ENCODE assay signal across 13 cellular contexts in genomic region chr2:45980161-45980852, GRCh38.
DNase-seq lines count a peak whose midpoint lies in the region; ATAC-seq, FAIRE-seq and TF ChIP-seq lines count a peak whose summit lies in the region.
"Had no signal": no experiment of that assay in that cellular context is flagged by ENCODE, and none has a peak within 500 bp of the region (broad histone marks: within the 10 kb centered on the region; RNA-seq: fewer than 3 reads in every experiment).

No MANE protein-coding gene starts in this region.

- 68% methylated on average over 10 of the region's 10 CpGs for WGBS in mammary epithelial cell (ENCODE audit: low coverage, missing lambda C conversion rate)

- H3K4me2 ChIP-seq in mammary epithelial cell (ENCODE audit: insufficient read depth, low read depth, low read length) (no peak overlapping the region), PC-3 (ENCODE audit: low read length) (no peak overlapping the region)
- H3K4me2 ChIP-seq: PC-9 had no signal

- H3K9me3 ChIP-seq in mammary epithelial cell (replicated peaks; ENCODE audit: insufficient read depth, low read length): no peaks in the 10 kb centered on the region
- no peaks in the 10 kb centered on the region for H3K9me3 ChIP-seq in PC-3 (ENCODE audit: low read length)

- H3K27ac Mint-ChIP-seq in MCF 10A (ENCODE audit: low read depth, unreplicated experiment): no peak overlapping the region

- DNase-seq in mammary epithelial cell (peak; percentile 24), MCF 10A (ENCODE audit: unreplicated experiment) (no peak), NCI-H187 treated with DMSO at 0.1 percent for 48 hours (lab: John Stamatoyannopoulos, UW) (peak; percentile 25), bronchial epithelial cell (ENCODE audit: low read depth) (peak; percentile 42), RKO (ENCODE audit: low spot score) (no peak), GM03348 (ENCODE audit: low spot score) (no peak), PC-3 (no peak)
- DNase-seq: H7, Kasumi-1, NCI-H1436, NCI-H526, PC-9, Right ventricle myocardium superior had no signal

- in situ Hi-C loops in mammary epithelial cell (cut with MboI; ENCODE audit: low sequenced_read_pairs in 2 of 2): no loop called here

- CTCF ChIA-PET in mammary epithelial cell (lab: Charles Lee; ENCODE audit: low non-redundant PET) (no interaction called here), MCF 10A (lab: Yijun Ruan, JAX) (interaction anchor here (0.5 to 1.1 kb wide), 5 partner anchors 13 to 145 kb away, joined by 3 to 4 read pairs (median 3); no protein-coding TSS in a partner anchor), PC-3 (lab: Charles Lee) (no interaction called here)

- H3K9ac ChIP-seq in mammary epithelial cell (ENCODE audit: insufficient read depth, low read length) (no peak overlapping the region), PC-3 (ENCODE audit: low read length) (no peak overlapping the region)

- no peaks in the 10 kb centered on the region for H3K4me1 Mint-ChIP-seq in MCF 10A (ENCODE audit: insufficient read depth, unreplicated experiment)

- H3K9me3 Mint-ChIP-seq in MCF 10A (ENCODE audit: unreplicated experiment): no peaks in the 10 kb centered on the region

- H3K36me3 Mint-ChIP-seq in MCF 10A (ENCODE audit: insufficient read depth, unreplicated experiment): peaks cover 12% of the 10 kb centered on the region

- H2AFZ ChIP-seq in mammary epithelial cell (ENCODE audit: low read depth, low read length) (no peak overlapping the region), PC-3 (ENCODE audit: low read length) (no peak overlapping the region)
- H2AFZ ChIP-seq: PC-9 had no signal

- dilution Hi-C loops in mammary epithelial cell (cut with HindIII; ENCODE audit: low sequenced_read_pairs): no loop called here

- TF ChIP-seq CTCF in mammary epithelial cell (conservative IDR thresholded peaks at IDR 0.05 in 1 of 2, IDR thresholded peaks at IDR 0.05 in 1 of 2; ENCODE audit: extremely low read depth in 1 of 2, insufficient read depth in 1 of 2, low read depth in 1 of 2, low read length in 2 of 2) (no peak), MCF 10A (IDR thresholded peaks at IDR 0.05; ENCODE audit: unreplicated experiment) (no peak), bronchial epithelial cell (IDR thresholded peaks at IDR 0.05; ENCODE audit: insufficient read depth, low read length, severe bottlenecking) (no peak), PC-3 (conservative IDR thresholded peaks at IDR 0.05; ENCODE audit: low read depth, low read length) (no peak)

- FAIRE-seq in bronchial epithelial cell (lab: Jason Lieb, UNC): no peak

- POLR2A ChIA-PET in MCF 10A (lab: Yijun Ruan, JAX): interaction anchor here (1.4 kb wide), 1 partner anchor 12 kb away, joined by 4 read pairs; no protein-coding TSS in a partner anchor
- POLR2A ChIA-PET in PC-3 (lab: Charles Lee; ENCODE audit: unreplicated experiment): no interaction called here

- H4K20me1 ChIP-seq in mammary epithelial cell (ENCODE audit: insufficient read depth, low read length) (no peaks in the 10 kb centered on the region), PC-3 (ENCODE audit: low read length) (no peaks in the 10 kb centered on the region)

- no peaks in the 10 kb centered on the region for H3K79me2 ChIP-seq in mammary epithelial cell (ENCODE audit: insufficient read depth, low read length)
- H3K79me2 ChIP-seq in PC-3 (ENCODE audit: low read length): no peaks in the 10 kb centered on the region

- intact Hi-C loops in mammary epithelial cell (cut with micrococcal nuclease): no loop called here
- intact Hi-C loops in MCF 10A (cut with micrococcal nuclease): no loop called here
- intact Hi-C loops in PC-3 (cut with micrococcal nuclease): no loop called here

- no peaks in the 10 kb centered on the region for H3K27me3 ChIP-seq in mammary epithelial cell (ENCODE audit: insufficient read depth, low read length)
- no peaks in the 10 kb centered on the region for H3K27me3 ChIP-seq in bronchial epithelial cell (ENCODE audit: control insufficient read depth, insufficient read depth, low read length)
- H3K27me3 ChIP-seq in PC-3 (ENCODE audit: low read length): no peaks in the 10 kb centered on the region

- H3K4me3 Mint-ChIP-seq in MCF 10A (ENCODE audit: unreplicated experiment): no peak overlapping the region

- H3K27ac ChIP-seq in mammary epithelial cell (ENCODE audit: insufficient read depth, low read depth, low read length): no peak overlapping the region
- H3K27ac ChIP-seq in PC-3 (ENCODE audit: low read length): no peak overlapping the region
- H3K27ac ChIP-seq: PC-9 had no signal

- ATAC-seq in PC-3: no peak

- H3K4me3 ChIP-seq in mammary epithelial cell (replicated peaks in 1 of 3; ENCODE audit: insufficient read depth in 1 of 3, low read depth in 2 of 3, low read length in 3 of 3): no peak overlapping the region
- no peak overlapping the region for H3K4me3 ChIP-seq in bronchial epithelial cell (ENCODE audit: low read depth, low read length)
- no peak overlapping the region for H3K4me3 ChIP-seq in PC-3 (ENCODE audit: low read length)
- H3K4me3 ChIP-seq: PC-9 had no signal

- H3K4me1 ChIP-seq in mammary epithelial cell (ENCODE audit: insufficient read depth, low read length) (no peaks in the 10 kb centered on the region), PC-3 (ENCODE audit: insufficient read depth, low read length) (no peaks in the 10 kb centered on the region)

- H3K36me3 ChIP-seq in mammary epithelial cell (ENCODE audit: insufficient read depth, low read length): no peaks in the 10 kb centered on the region
- no peaks in the 10 kb centered on the region for H3K36me3 ChIP-seq in bronchial epithelial cell (ENCODE audit: control insufficient read depth, insufficient read depth, low read length)
- H3K36me3 ChIP-seq in PC-3 (ENCODE audit: low read depth, low read length): no peaks in the 10 kb centered on the region; the same call in 1 of the 2 replicates

- no peaks in the 10 kb centered on the region for H3K9me2 ChIP-seq in PC-3 (replicated peaks; ENCODE audit: low read length)

- BruUV-seq in mammary epithelial cell (replicated peaks; lab: Mats Ljungman, UMichigan): no TSS peak
- no TSS peak for BruUV-seq in MCF 10A (replicated peaks; lab: Mats Ljungman, UMichigan)
- no TSS peak for BruUV-seq in PC-3 (replicated peaks; lab: Mats Ljungman, UMichigan)

- no peaks in the 10 kb centered on the region for H3K27me3 Mint-ChIP-seq in MCF 10A (ENCODE audit: insufficient read depth, unreplicated experiment)

- no peaks in the 10 kb centered on the region for H3F3A ChIP-seq in PC-3 (ENCODE audit: low read length, unreplicated experiment)

Comparison
In these comparisons a context has a peak if more than half of its experiments do, and no peak if none do; other contexts are left out.
1. DNase-seq: peak in mammary epithelial cell (single experiment), NCI-H187 treated with DMSO at 0.1 percent for 48 hours (single experiment) and bronchial epithelial cell (single experiment); none in MCF 10A (single experiment), RKO (single experiment), GM03348 (single experiment) and PC-3 (single experiment).